In the genomic region with DNA sequence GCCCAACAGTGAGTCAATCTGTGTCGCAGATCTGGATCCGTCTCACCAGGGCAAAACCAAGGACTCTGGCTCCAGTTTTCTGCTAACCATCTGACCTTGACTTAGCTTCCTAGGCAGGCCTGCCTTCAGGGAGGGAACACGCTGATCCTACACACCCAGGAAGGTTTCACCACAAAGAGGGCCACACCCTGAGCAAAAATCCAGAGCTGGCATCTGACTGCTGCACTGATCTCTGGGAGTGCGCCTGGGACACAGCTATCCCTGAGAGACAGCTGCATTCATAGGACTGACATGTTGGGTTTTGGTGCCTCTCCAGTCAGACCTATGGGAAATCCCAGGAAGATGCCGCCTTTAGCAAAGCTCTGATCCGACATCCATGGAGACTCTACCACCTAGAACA, we compare ENCODE assay signal across 10 cellular contexts. TPM values are rescaled to one million over a fixed set of nuclear protein-coding genes. Genes with fewer than 3 reads are reported as not detected.
DNase-seq lines count a peak whose midpoint lies in the region; ATAC-seq and TF ChIP-seq lines count a peak whose summit lies in the region.
"Had no signal": no experiment of that assay in that cellular context is flagged by ENCODE, and none has a peak within 500 bp of the region (broad histone marks: within the 10 kb centered on the region; RNA-seq: fewer than 3 reads in every experiment).

No MANE protein-coding gene starts in this region.

- TF ChIP-seq CTCF in AG04450 (IDR thresholded peaks at IDR 0.05; ENCODE audit: low read depth, low read length) (no peak), mucosa of descending colon (IDR thresholded peaks at IDR 0.05) (no peak), BE2C (IDR thresholded peaks at IDR 0.05; ENCODE audit: low read depth, low read length) (no peak)

- intact Hi-C loops in mucosa of descending colon (cut with DNase I, micrococcal nuclease), result no loop called here

- peak overlapping the region; percentile 52 for H3K27ac ChIP-seq in AG04450 (ENCODE audit: low read depth, low read length)

- H3K36me3 ChIP-seq in mucosa of descending colon (ENCODE audit: low read depth), result no peaks in the 10 kb centered on the region
- H3K36me3 ChIP-seq in BE2C, result peaks cover 66% of the 10 kb centered on the region

- H3K27me3 ChIP-seq in AG04450 (ENCODE audit: control insufficient read depth, insufficient read depth, low read length), result no peaks in the 10 kb centered on the region
- no peaks in the 10 kb centered on the region for H3K27me3 ChIP-seq in BE2C

- H3K4me3 ChIP-seq in AG04450 (ENCODE audit: low read depth, low read length) (no peak overlapping the region), mucosa of descending colon (no peak overlapping the region), BE2C (ENCODE audit: low read depth, low read length) (no peak overlapping the region)

- H3K9me3 ChIP-seq in AG04450 (ENCODE audit: control insufficient read depth, insufficient read depth, low read length) (no peaks in the 10 kb centered on the region), mucosa of descending colon (no peaks in the 10 kb centered on the region), BE2C (no peaks in the 10 kb centered on the region)

- POLR2A ChIA-PET in AG04450 (lab: Yijun Ruan, JAX), result no interaction called here

- H3K4me1 ChIP-seq in mucosa of descending colon (ENCODE audit: low read depth), result no peaks in the 10 kb centered on the region
- peaks cover 7% of the 10 kb centered on the region for H3K4me1 ChIP-seq in BE2C

- no peak for DNase-seq in AG04450 (ENCODE audit: low read depth, low spot score)
- peak; percentile 22 for DNase-seq in M059J (ENCODE audit: low read depth)
- DNase-seq in dedifferentiated amniotic fluid mesenchymal stem cell (ENCODE audit: extremely low spot score), result peak; percentile 61
- peak; percentile 25 to 55 (median 48) for DNase-seq in mucosa of descending colon
- DNase-seq in DMS79 treated with DMSO at 0.1 percent for 48 hours (lab: John Stamatoyannopoulos, UW), result no peak
- DNase-seq in NCI-H2029 (lab: John Stamatoyannopoulos, UW), result no peak
- no peak for DNase-seq in BE2C
- DNase-seq: activated CD8-positive, alpha-beta T cell treated with anti-CD3 and anti-CD28 coated beads, Interleukin-2, amount 10 ng/mL, durations not matched to agents 7 days and 5 days had no signal

- peak; percentile 95 for ATAC-seq in mucosa of descending colon
- ATAC-seq in GM18861 (IDR thresholded peaks at IDR 0.05; ENCODE audit: unreplicated experiment), result no peak
- ATAC-seq: activated CD8-positive, alpha-beta T cell treated with anti-CD3 and anti-CD28 coated beads, Interleukin-2, amount 10 ng/mL, durations not matched to agents 7 days and 5 days; stimulated activated effector memory CD8-positive, alpha-beta T cell treated with anti-CD3 and anti-CD28 coated beads, Interleukin-12 subunit alpha, Interleukin-12 subunit beta, amount 100 ng/mL, for 72 hours had no signal

- CTCF ChIA-PET in AG04450 (lab: Charles Lee), result interaction anchor here (0.8 to 1.7 kb wide), 6 partner anchors 7 to 976 kb away, joined by 3 to 7 read pairs (median 4); no protein-coding TSS in a partner anchor

RNA-seq across cellular contexts. Expression of a gene that starts 47.5 kb away (rescaled TPM):
- 29.6 and 30.3 TPM in 2 replicates for polyA plus RNA-seq in AG04450 (2011; rRNA removed)
- polyA minus RNA-seq in AG04450 (2011; rRNA and poly(A)+ RNA removed), result 40.0 and 44.7 TPM in 2 replicates
- 21.7 and 32.6 TPM in 2 replicates for total RNA-seq in M059J (2014; rRNA removed; shearing (Covaris generic))
- total RNA-seq in mucosa of descending colon, result 10 to 100 TPM; 27.0 to 62.4 (median 35.1) TPM
- 24.4 TPM for polyA plus RNA-seq in BE2C (2012; ENCODE audit: insufficient read depth, insufficient read length, low read depth)

Comparison
In these comparisons a context has a peak if more than half of its experiments do, and no peak if none do; other contexts are left out.
1. DNase-seq: peak in M059J (single experiment), dedifferentiated amniotic fluid mesenchymal stem cell (single experiment) and mucosa of descending colon (3 of 3); none in AG04450 (single experiment), DMS79 treated with DMSO at 0.1 percent for 48 hours (single experiment), NCI-H2029 (single experiment) and BE2C (single experiment).